ENCODE assay signal across 13 cellular contexts in genomic region chr10:104307576-104308438, GRCh38. TPM values are rescaled to one million over a fixed set of nuclear protein-coding genes. Genes with fewer than 3 reads are reported as not detected.
DNase-seq lines count a peak whose midpoint lies in the region; ATAC-seq and TF ChIP-seq lines count a peak whose summit lies in the region.
"Had no signal": no experiment of that assay in that cellular context is flagged by ENCODE, and none has a peak within 500 bp of the region (broad histone marks: within the 10 kb centered on the region; RNA-seq: fewer than 3 reads in every experiment).

No MANE protein-coding gene starts in this region.

- H3K4me3 ChIP-seq in spleen: no peak overlapping the region
- H3K4me3 ChIP-seq: dorsolateral prefrontal cortex, SJCRH30 had no signal

- peaks cover 40% of the 10 kb centered on the region for H3K36me3 Mint-ChIP-seq in activated naive CD4-positive, alpha-beta T cell treated with anti-CD3 and anti-CD28 coated beads, Interleukin-2, amount 10 ng/mL, durations not matched to agents 7 days and 5 days
- peaks cover 11% of the 10 kb centered on the region for H3K36me3 Mint-ChIP-seq in activated T-helper 17 cell treated with anti-CD3 and anti-CD28 coated beads, Interleukin-2, amount 50 U/mL, for 72 hours (ENCODE audit: low read depth)
- peaks cover 20% of the 10 kb centered on the region for H3K36me3 Mint-ChIP-seq in glutamatergic neuron (ENCODE audit: unreplicated experiment)

- H3K4me1 ChIP-seq in spleen: peaks cover 10 to 96% (median 43%) of the 10 kb centered on the region in 6 donors

- CTCF ChIA-PET in activated naive CD4-positive, alpha-beta T cell treated with anti-CD3 and anti-CD28 coated beads, Interleukin-2, amount 10 ng/mL, durations not matched to agents 7 days and 5 days (lab: Charles Lee): interaction anchor here (2.6 to 10.7 kb wide), 8 partner anchors 12 to 42 kb away, joined by 8 to 265 read pairs (median 38); partner anchors contain the start of genes CFAP58 and ITPRIP

- H3K9me3 Mint-ChIP-seq in activated naive CD4-positive, alpha-beta T cell treated with anti-CD3 and anti-CD28 coated beads, Interleukin-2, amount 10 ng/mL, durations not matched to agents 7 days and 5 days: no peaks in the 10 kb centered on the region
- H3K9me3 Mint-ChIP-seq in activated T-helper 17 cell treated with anti-CD3 and anti-CD28 coated beads, Interleukin-2, amount 50 U/mL, for 72 hours: no peaks in the 10 kb centered on the region
- H3K9me3 Mint-ChIP-seq in glutamatergic neuron (ENCODE audit: unreplicated experiment): peaks cover 7% of the 10 kb centered on the region

- no peak for DNase-seq in activated naive CD4-positive, alpha-beta T cell treated with anti-CD3 and anti-CD28 coated beads, Interleukin-2, amount 10 ng/mL, durations not matched to agents 7 days and 5 days
- no peak for DNase-seq in activated naive CD4-positive, alpha-beta T cell (lab: John Stamatoyannopoulos, UW)
- DNase-seq in glutamatergic neuron (no peak), spleen (no peak), DMS153 treated with DMSO at 0.1 percent for 48 hours (lab: John Stamatoyannopoulos, UW; ENCODE audit: unreplicated experiment) (no peak), NCI-H1092 (lab: John Stamatoyannopoulos, UW) (no peak)
- DNase-seq: dorsolateral prefrontal cortex, H9, NCI-H1694 treated with DMSO at 0.1 percent for 48 hours, SJCRH30 had no signal

- H3K27me3 Mint-ChIP-seq in activated naive CD4-positive, alpha-beta T cell treated with anti-CD3 and anti-CD28 coated beads, Interleukin-2, amount 10 ng/mL, durations not matched to agents 7 days and 5 days: peaks cover 5% of the 10 kb centered on the region
- no peaks in the 10 kb centered on the region for H3K27me3 Mint-ChIP-seq in activated T-helper 17 cell treated with anti-CD3 and anti-CD28 coated beads, Interleukin-2, amount 50 U/mL, for 72 hours
- peaks cover 2% of the 10 kb centered on the region for H3K27me3 Mint-ChIP-seq in glutamatergic neuron (ENCODE audit: unreplicated experiment)

- H3K27me3 ChIP-seq in spleen (replicated peaks in 1 of 7): no peaks in the 10 kb centered on the region
- H3K27me3 ChIP-seq: dorsolateral prefrontal cortex, SJCRH30 had no signal

- 72 to 76% (median 73%) methylated on average over 10 of the region's 10 CpGs for WGBS in spleen, 5 donors

- TF ChIP-seq CTCF in glutamatergic neuron (IDR thresholded peaks at IDR 0.05; ENCODE audit: partially characterized antibody, unreplicated experiment) (no peak), spleen (IDR thresholded peaks at IDR 0.05 in 8 of 11, conservative IDR thresholded peaks at IDR 0.05 in 3 of 11) (no peak)

- peaks cover 79% of the 10 kb centered on the region for H3K4me1 Mint-ChIP-seq in activated naive CD4-positive, alpha-beta T cell treated with anti-CD3 and anti-CD28 coated beads, Interleukin-2, amount 10 ng/mL, durations not matched to agents 7 days and 5 days
- H3K4me1 Mint-ChIP-seq in activated T-helper 17 cell treated with anti-CD3 and anti-CD28 coated beads, Interleukin-2, amount 50 U/mL, for 72 hours: peaks cover 37% of the 10 kb centered on the region
- H3K4me1 Mint-ChIP-seq in glutamatergic neuron (ENCODE audit: low read depth, unreplicated experiment): peaks cover 29% of the 10 kb centered on the region

- H3K36me3 ChIP-seq in spleen: peaks cover 0 to 52% (median 10%) of the 10 kb centered on the region in 6 donors

- H3K27ac ChIP-seq in spleen: peak overlapping the region in 5 of 8 donors; percentile 14 to 63 (median 47)
- H3K27ac ChIP-seq: parathyroid adenoma, SJCRH30 had no signal

- H3K27ac Mint-ChIP-seq in activated naive CD4-positive, alpha-beta T cell treated with anti-CD3 and anti-CD28 coated beads, Interleukin-2, amount 10 ng/mL, durations not matched to agents 7 days and 5 days: peak overlapping the region; percentile 92
- peak overlapping the region; percentile 5 for H3K27ac Mint-ChIP-seq in activated T-helper 17 cell treated with anti-CD3 and anti-CD28 coated beads, Interleukin-2, amount 50 U/mL, for 72 hours
- H3K27ac Mint-ChIP-seq in glutamatergic neuron (ENCODE audit: unreplicated experiment): peak overlapping the region; percentile 53
- H3K27ac Mint-ChIP-seq: H9 had no signal

- H3K4me3 Mint-ChIP-seq in activated naive CD4-positive, alpha-beta T cell treated with anti-CD3 and anti-CD28 coated beads, Interleukin-2, amount 10 ng/mL, durations not matched to agents 7 days and 5 days: peak overlapping the region; percentile 22
- peak overlapping the region; percentile 32 for H3K4me3 Mint-ChIP-seq in activated T-helper 17 cell treated with anti-CD3 and anti-CD28 coated beads, Interleukin-2, amount 50 U/mL, for 72 hours
- no peak overlapping the region for H3K4me3 Mint-ChIP-seq in glutamatergic neuron (ENCODE audit: unreplicated experiment)
- H3K4me3 Mint-ChIP-seq: H9 had no signal

- intact Hi-C loops in spleen (cut with DNase I; ENCODE audit: low total_unique reads): no loop called here

- no peak for TF ChIP-seq POLR2A in spleen (IDR thresholded peaks at IDR 0.05)

- ATAC-seq in activated T-helper 17 cell treated with anti-CD3 and anti-CD28 coated beads, Interleukin-2, amount 50 U/mL, for 72 hours (replicated peaks): no peak
- no peak for ATAC-seq in GM18873 (IDR thresholded peaks at IDR 0.05; ENCODE audit: low FRiP score, unreplicated experiment)

- no peaks in the 10 kb centered on the region for H3K9me3 ChIP-seq in spleen

RNA-seq across cellular contexts. Expression of gene ITPRIP, which starts 30.5 kb away (rescaled TPM):
- 10 to 100 TPM; 10.1 to 19.1 TPM for total RNA-seq in activated T-helper 17 cell treated with anti-CD3 and anti-CD28 coated beads, Interleukin-2, amount 50 U/mL, for 72 hours
- 19.8 TPM for total RNA-seq in glutamatergic neuron (ENCODE audit: unreplicated experiment)
- total RNA-seq in spleen: 10 to 100 TPM; 21.6 to 37.8 (median 32.3) TPM
- polyA plus RNA-seq in spleen: 1 to 10 TPM; 7.2 to 9.5 (median 8.5) TPM

RNA-seq across cellular contexts. Expression of gene GSTO2, which starts 38.8 kb away (rescaled TPM):
- total RNA-seq in activated T-helper 17 cell treated with anti-CD3 and anti-CD28 coated beads, Interleukin-2, amount 50 U/mL, for 72 hours: 1 to 10 TPM in 1 of 2 donors, under 1 TPM in 1; 0.28 to 1.4 TPM
- 2.0 TPM for total RNA-seq in glutamatergic neuron (ENCODE audit: unreplicated experiment)
- total RNA-seq in spleen: 1 to 10 TPM in 1 of 7 donors, under 1 TPM in 6; 0.32 to 1.4 (median 0.77) TPM
- polyA plus RNA-seq in spleen: under 1 TPM; 0.91 to 0.99 (median 0.91) TPM

RNA-seq across cellular contexts. Expression of gene CFAP58, which starts 45.8 kb away (rescaled TPM):
- total RNA-seq in activated T-helper 17 cell treated with anti-CD3 and anti-CD28 coated beads, Interleukin-2, amount 50 U/mL, for 72 hours: 1 to 10 TPM; 1.3 to 2.2 TPM
- total RNA-seq in glutamatergic neuron (ENCODE audit: unreplicated experiment): 2.2 TPM
- 1 to 10 TPM in 1 of 7 donors, under 1 TPM in 5, not detected in 1; 0.37 to 1.4 (median 0.46) TPM for total RNA-seq in spleen
- polyA plus RNA-seq in spleen: under 1 TPM; 0.10 to 0.36 (median 0.15) TPM
- total RNA-seq: SJCRH30 had no signal

RNA-seq across cellular contexts. Expression of gene GSTO1, which starts 53.1 kb away (rescaled TPM):
- 100 to 1,000 TPM; 226 to 258 TPM for total RNA-seq in activated T-helper 17 cell treated with anti-CD3 and anti-CD28 coated beads, Interleukin-2, amount 50 U/mL, for 72 hours
- total RNA-seq in glutamatergic neuron (ENCODE audit: unreplicated experiment) (26.8 TPM), spleen (100 to 1,000 TPM in 1 of 7 donors, 10 to 100 TPM in 6; 64.4 to 104 (median 81.7) TPM)
- polyA plus RNA-seq in spleen: 100 to 1,000 TPM in 2 of 3 donors, 10 to 100 TPM in 1; 88.1 to 157 (median 131) TPM

Comparison
In these comparisons a context has a peak if more than half of its experiments do, and no peak if none do; other contexts are left out.
1. H3K27ac Mint-ChIP-seq: peak in every context shown above with its lines; median percentile 92 in activated naive CD4-positive, alpha-beta T cell treated with anti-CD3 and anti-CD28 coated beads, Interleukin-2, amount 10 ng/mL, durations not matched to agents 7 days and 5 days; 53 in glutamatergic neuron; 5 in activated T-helper 17 cell treated with anti-CD3 and anti-CD28 coated beads, Interleukin-2, amount 50 U/mL, for 72 hours.